In the genomic region with DNA sequence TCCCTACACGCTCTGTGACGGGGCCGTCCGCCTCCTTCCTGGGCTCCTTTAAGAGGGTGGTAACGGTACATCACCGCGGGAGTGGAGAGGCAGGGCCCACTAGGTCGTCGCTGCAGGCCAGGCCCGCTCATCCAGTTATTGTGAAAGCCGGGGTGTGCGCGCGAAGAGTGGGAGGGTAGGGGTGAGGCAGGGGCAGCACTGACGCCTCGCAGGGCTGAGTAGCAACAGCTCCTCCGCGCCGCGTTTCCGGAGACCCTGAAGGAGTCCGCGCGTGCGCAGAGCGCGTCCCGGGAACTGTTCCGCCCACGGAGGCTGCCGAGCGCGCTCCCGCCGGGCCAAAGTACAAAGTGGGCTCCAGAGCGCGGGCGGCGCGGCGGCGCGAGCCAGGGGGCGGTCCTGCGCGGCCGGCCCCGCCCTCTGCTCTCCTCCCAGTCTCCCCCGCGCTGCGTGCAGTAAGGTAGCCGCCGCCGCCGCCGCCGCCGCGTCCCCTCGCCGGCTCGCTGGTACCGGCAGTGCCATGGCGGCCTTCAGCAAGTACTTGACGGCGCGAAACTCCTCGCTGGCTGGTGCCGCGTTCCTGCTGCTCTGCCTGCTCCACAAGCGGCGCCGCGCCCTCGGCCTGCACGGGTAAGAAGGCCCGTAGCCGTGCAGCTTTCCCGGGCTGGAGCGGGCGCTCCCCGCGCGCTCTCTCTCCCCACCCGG, we compare ENCODE assay signal across 1 cellular context.
A peak's percentile ranks its signal among the peaks of the same experiment; 100 is the strongest.
TF ChIP-seq lines count a peak whose summit lies in the region.

ABCD3 (plus strand) TSS at position 428 of the 702 bp plus-strand sequence; CDS start at position 518, 90 bp downstream.

TF ChIP-seq in GM12878, 131 proteins besides CTCF, POLR2A, EP300 and RAD21 (continued from another document):
- TF ChIP-seq PRDM15 (CRISPR knock-in tag; IDR thresholded peaks at IDR 0.05), result no peak
- TF ChIP-seq FOS (IDR thresholded peaks at IDR 0.05; ENCODE audit: borderline replicate concordance, extremely low read depth, insufficient read length), result no peak
- TF ChIP-seq, protein P1, sequence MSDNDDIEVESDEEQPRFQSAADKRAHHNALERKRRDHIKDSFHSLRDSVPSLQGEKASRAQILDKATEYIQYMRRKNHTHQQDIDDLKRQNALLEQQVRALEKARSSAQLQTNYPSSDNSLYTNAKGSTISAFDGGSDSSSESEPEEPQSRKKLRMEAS (IDR thresholded peaks at IDR 0.05; ENCODE audit: low read depth, low read length), result peak; percentile 6; the same call in 1 of the 2 replicates
- TF ChIP-seq MTA2 (IDR thresholded peaks at IDR 0.05; ENCODE audit: low read depth), result peak; percentile 49; the same call in 1 of the 2 replicates
- TF ChIP-seq POLR2AphosphoS2 (IDR thresholded peaks at IDR 0.05; ENCODE audit: low read depth, low read length), result 0 out of 2 replicates have a peak, but pooled peaks have one; percentile 57
- peak; percentile 83 for TF ChIP-seq POLR2AphosphoS5 (IDR thresholded peaks at IDR 0.05; ENCODE audit: low read length)
- TF ChIP-seq IRF4 (IDR thresholded peaks at IDR 0.05; ENCODE audit: low read depth, low read length), result no peak
- no peak for TF ChIP-seq MTA3 (IDR thresholded peaks at IDR 0.05; ENCODE audit: borderline replicate concordance, low read length)
- no peak for TF ChIP-seq TCF3 (IDR thresholded peaks at IDR 0.05; ENCODE audit: borderline replicate concordance, insufficient read depth, low read depth, low read length)
- no peak for TF ChIP-seq BCL3 (IDR thresholded peaks at IDR 0.05; ENCODE audit: borderline replicate concordance, insufficient read depth, low read depth, low read length, poor library complexity, severe bottlenecking)
- no peak for TF ChIP-seq SRF (IDR thresholded peaks at IDR 0.05; ENCODE audit: low read depth in 2 of 2, low read length in 2 of 2)
- peak; percentile 80 for TF ChIP-seq GATAD2B (conservative IDR thresholded peaks at IDR 0.05; ENCODE audit: low read depth)
- peak; percentile 51 for TF ChIP-seq RELA (IDR thresholded peaks at IDR 0.05; ENCODE audit: borderline replicate concordance, partially characterized antibody)
- TF ChIP-seq ZNF24 (IDR thresholded peaks at IDR 0.05), result no peak; the same call in 1 of the 2 replicates
- TF ChIP-seq CHD2 (IDR thresholded peaks at IDR 0.05; ENCODE audit: borderline replicate concordance, low read depth, low read length), result no peak
- no peak for TF ChIP-seq SUPT20H (IDR thresholded peaks at IDR 0.05; ENCODE audit: borderline replicate concordance, control insufficient read depth, low read depth, low read length)
- TF ChIP-seq ETV6 (conservative IDR thresholded peaks at IDR 0.05 in 1 of 2, IDR thresholded peaks at IDR 0.05 in 1 of 2; ENCODE audit: borderline replicate concordance in 1 of 2, low read depth in 1 of 2), result 0 out of 4 replicates have a peak, but pooled peaks of 1 of the 2 experiments have one; percentile 8
- TF ChIP-seq CREM (IDR thresholded peaks at IDR 0.05; ENCODE audit: low read depth), result peak; percentile 45; the same call in 1 of the 2 replicates
- TF ChIP-seq NFIC (IDR thresholded peaks at IDR 0.05; ENCODE audit: low read depth, low read length), result no peak
- peak; percentile 8; the same call in 1 of the 2 replicates for TF ChIP-seq CREB1 (IDR thresholded peaks at IDR 0.05; ENCODE audit: low read depth)
- TF ChIP-seq YY1 (IDR thresholded peaks at IDR 0.05; ENCODE audit: low read depth, low read length), result peak; percentile 89
- TF ChIP-seq PAX8 (IDR thresholded peaks at IDR 0.05), result no peak
TF ChIP-seq in GM12878: peak in this region for 44.
